In genomic region chr10:50624154-50624865, GRCh38 we compare ENCODE assay signal across 8 cellular contexts. TPM values are rescaled to one million over a fixed set of nuclear protein-coding genes. Genes with fewer than 3 reads are reported as not detected.
A peak's percentile ranks its signal among the peaks of the same experiment; 100 is the strongest.
DNase-seq lines count a peak whose midpoint lies in the region; ATAC-seq and TF ChIP-seq lines count a peak whose summit lies in the region.

No MANE protein-coding gene starts in this region.

- no peaks in the 10 kb centered on the region for H3K27me3 Mint-ChIP-seq in activated CD4-positive, alpha-beta T cell treated with anti-CD3 and anti-CD28 coated beads for 36 hours

- peak; percentile 96 for DNase-seq in AG10803 (ENCODE audit: low read depth)
- DNase-seq in NCI-H460 (ENCODE audit: extremely low read depth, low read depth) = peak; percentile 94
- peak; percentile 98 for DNase-seq in activated CD4-positive, alpha-beta T cell treated with anti-CD3 and anti-CD28 coated beads for 36 hours
- peak; percentile 98 for DNase-seq in choroid plexus epithelial cell (ENCODE audit: low read depth)
- peak; percentile 96 to 98 for DNase-seq in left colon
- peak; percentile 95 to 97 (median 96) for DNase-seq in stimulated activated CD4-positive, alpha-beta T cell treated with anti-CD3 and anti-CD28 coated beads, Interleukin-1b, Interleukin-23, amount 100 ng/mL, for 24 hours (ENCODE audit: low read depth in 4 of 4, low spot score in 1 of 4)

- CTCF ChIA-PET in activated CD4-positive, alpha-beta T cell treated with anti-CD3 and anti-CD28 coated beads for 36 hours (lab: Charles Lee) = interaction anchor here (0.5 to 2.0 kb wide), 6 partner anchors 13 to 319 kb away, joined by 3 to 9 read pairs (median 4); no protein-coding TSS in a partner anchor

- no peaks in the 10 kb centered on the region for H3K36me3 Mint-ChIP-seq in activated CD4-positive, alpha-beta T cell treated with anti-CD3 and anti-CD28 coated beads for 36 hours (ENCODE audit: low read depth)

- peak overlapping the region; percentile 88 for H3K4me3 ChIP-seq in AG10803 (ENCODE audit: low read length)
- peak overlapping the region; percentile 90 for H3K4me3 ChIP-seq in choroid plexus epithelial cell (ENCODE audit: low read depth, low read length)

- TF ChIP-seq CTCF in AG10803 (conservative IDR thresholded peaks at IDR 0.05; ENCODE audit: low read length) (no peak), choroid plexus epithelial cell (conservative IDR thresholded peaks at IDR 0.05; ENCODE audit: low read depth, low read length) (peak; percentile 15)

- peak overlapping the region; percentile 91 for H3K27ac Mint-ChIP-seq in activated CD4-positive, alpha-beta T cell treated with anti-CD3 and anti-CD28 coated beads for 36 hours

- peak; percentile 49 for ATAC-seq in GM19025 (IDR thresholded peaks at IDR 0.05; ENCODE audit: low read depth, unreplicated experiment)
- peak; percentile 52 for ATAC-seq in HG03342 (IDR thresholded peaks at IDR 0.05; ENCODE audit: unreplicated experiment)
- ATAC-seq in activated CD4-positive, alpha-beta T cell treated with anti-CD3 and anti-CD28 coated beads for 36 hours = peak; percentile 68
- ATAC-seq in left colon = peak; percentile 79

- intact Hi-C loops in activated CD4-positive, alpha-beta T cell treated with anti-CD3 and anti-CD28 coated beads for 36 hours (cut with DNase I, micrococcal nuclease) = loop anchor here (1.0 to 5.0 kb wide), 7 partner anchors 12 to 1085 kb away; partner anchors contain the start of genes CSTF2T (in 1 of the 2) and ERCC6 (in 1 of the 2)
- intact Hi-C loops in left colon (cut with DNase I, micrococcal nuclease) = loop anchor here in 1 of 2 donors (5.0 to 10.0 kb wide), 2 partner anchors 62 to 200 kb away; no protein-coding TSS in a partner anchor

- H3K4me1 Mint-ChIP-seq in activated CD4-positive, alpha-beta T cell treated with anti-CD3 and anti-CD28 coated beads for 36 hours = peaks cover 39% of the 10 kb centered on the region

- POLR2A ChIA-PET in activated CD4-positive, alpha-beta T cell treated with anti-CD3 and anti-CD28 coated beads for 36 hours (lab: Charles Lee) = interaction anchor here (0.6 to 1.5 kb wide), 8 partner anchors 12 to 1076 kb away, joined by 3 to 4 read pairs (median 4); no protein-coding TSS in a partner anchor

- peak overlapping the region; percentile 78 for H3K4me3 Mint-ChIP-seq in activated CD4-positive, alpha-beta T cell treated with anti-CD3 and anti-CD28 coated beads for 36 hours

- no peaks in the 10 kb centered on the region for H3K9me3 Mint-ChIP-seq in activated CD4-positive, alpha-beta T cell treated with anti-CD3 and anti-CD28 coated beads for 36 hours (ENCODE audit: low read depth)

RNA-seq across cellular contexts. Expression of gene SGMS1, which starts 0.6 kb away (rescaled TPM):
- 52.0 and 58.7 TPM in 2 replicates for total RNA-seq in NCI-H460 (2014; rRNA removed; shearing (Covaris generic))
- polyA plus RNA-seq in NCI-H460 (2014; cell fraction: nucleus; rRNA removed) = 42.0 and 48.5 TPM in 2 replicates
- 1 to 10 TPM; 7.5 to 9.0 TPM for total RNA-seq in activated CD4-positive, alpha-beta T cell treated with anti-CD3 and anti-CD28 coated beads for 36 hours
- total RNA-seq in left colon = 10 to 100 TPM; 17.8 to 20.8 TPM

Comparison
In these comparisons a context has a peak if more than half of its experiments do, and no peak if none do; other contexts are left out.
1. Peak in every context shown above with its lines: DNase-seq, ATAC-seq and H3K4me3 ChIP-seq.